Comparison of ENCODE assay signal across 10 cellular contexts in the genomic region with DNA sequence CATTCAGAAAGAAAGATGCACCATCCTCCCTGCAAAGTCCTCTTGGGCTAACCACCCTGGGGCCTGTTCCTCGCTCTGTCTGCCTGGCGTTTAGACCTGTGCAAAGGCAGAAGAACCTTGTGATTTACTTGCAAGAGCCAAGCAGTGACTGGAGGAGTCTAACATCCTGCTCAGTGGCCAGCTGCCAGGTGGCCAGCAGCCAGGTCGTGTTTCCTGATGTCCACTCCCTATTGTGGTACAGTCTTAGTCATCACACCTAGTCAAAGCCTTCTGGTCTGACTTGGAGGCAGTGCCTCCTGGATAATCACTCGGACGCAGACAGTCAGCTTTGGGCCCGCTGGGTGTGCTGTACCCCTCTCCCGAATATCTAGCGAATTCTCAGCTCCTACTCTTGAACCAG.
DNase-seq lines count a peak whose midpoint lies in the region; ATAC-seq, FAIRE-seq and TF ChIP-seq lines count a peak whose summit lies in the region.
"Had no signal": no experiment of that assay in that cellular context is flagged by ENCODE, and none has a peak within 500 bp of the region (broad histone marks: within the 10 kb centered on the region; RNA-seq: fewer than 3 reads in every experiment).

No MANE protein-coding gene starts in this region.

- H3K4me3 ChIP-seq in prostate gland (no peak overlapping the region), OCI-LY7 (ENCODE audit: low read depth, low read length, poor library complexity, severe bottlenecking) (no peak overlapping the region)
- H3K4me3 ChIP-seq: right lobe of liver had no signal

- CTCF ChIA-PET in OCI-LY7 (lab: Charles Lee; ENCODE audit: unreplicated experiment) = no interaction called here

- H2AFZ ChIP-seq in OCI-LY7 (ENCODE audit: low read length) = no peak overlapping the region

- TF ChIP-seq CTCF in prostate gland (IDR thresholded peaks at IDR 0.05) (no peak), OCI-LY7 (conservative IDR thresholded peaks at IDR 0.05; ENCODE audit: low read length) (no peak)

- no peaks in the 10 kb centered on the region for H3K4me1 ChIP-seq in prostate gland (replicated peaks)
- peaks cover 4% of the 10 kb centered on the region for H3K4me1 ChIP-seq in OCI-LY7 (ENCODE audit: insufficient read depth, low read length, poor library complexity, severe bottlenecking)

- H4K20me1 ChIP-seq in OCI-LY7 (ENCODE audit: insufficient read depth, low read length) = no peaks in the 10 kb centered on the region

- no peak for TF ChIP-seq POLR2A in prostate gland (IDR thresholded peaks at IDR 0.05)

- no TSS peak for BruUV-seq in OCI-LY7 (replicated peaks; lab: Mats Ljungman, UMichigan)

- H3K9me2 ChIP-seq in OCI-LY7 (ENCODE audit: insufficient read depth, low read length) = no peaks in the 10 kb centered on the region

- H3K9me3 ChIP-seq in prostate gland = no peaks in the 10 kb centered on the region
- no peaks in the 10 kb centered on the region for H3K9me3 ChIP-seq in OCI-LY7 (ENCODE audit: low read length)
- H3K9me3 ChIP-seq: right lobe of liver had no signal

- POLR2A ChIA-PET in OCI-LY7 (lab: Charles Lee) = interaction anchor here (1.1 kb wide), 1 partner anchor 26 kb away, joined by 3 read pairs; no protein-coding TSS in a partner anchor

- H3K27me3 ChIP-seq in prostate gland (replicated peaks; ENCODE audit: insufficient read depth) = no peaks in the 10 kb centered on the region
- H3K27me3 ChIP-seq: right lobe of liver had no signal

- H3K27ac ChIP-seq in prostate gland (no peak overlapping the region), OCI-LY7 (ENCODE audit: low read depth, low read length, poor library complexity, severe bottlenecking) (no peak overlapping the region)
- H3K27ac ChIP-seq: right lobe of liver had no signal

- peak; percentile 90 for FAIRE-seq in RCC 7860 (lab: Jason Lieb, UNC)

- H3K4me2 ChIP-seq in OCI-LY7 (ENCODE audit: low read length) = no peak overlapping the region

- peak; percentile 74 for DNase-seq in ELR (ENCODE audit: low read depth)
- DNase-seq in RCC 7860 (ENCODE audit: low spot score) = peak; percentile 96
- peak; percentile 19 for DNase-seq in fibroblast of gingiva (ENCODE audit: low read depth)
- peak; percentile 79 for DNase-seq in prostate gland (ENCODE audit: low spot score)
- no peak for DNase-seq in OCI-LY7 (ENCODE audit: low spot score)
- no peak for DNase-seq in iPS-NIHi7 (ENCODE audit: extremely low spot score)
- DNase-seq: MV-4-11 had no signal

- WGBS in prostate gland = 76% methylated on average over 8 of the region's 8 CpGs

- ATAC-seq in GM18907 (IDR thresholded peaks at IDR 0.05; ENCODE audit: unreplicated experiment) (no peak), HG03097 (IDR thresholded peaks at IDR 0.05; ENCODE audit: low FRiP score, unreplicated experiment) (no peak)

- no peaks in the 10 kb centered on the region for H3K79me2 ChIP-seq in OCI-LY7 (ENCODE audit: insufficient read depth, low read depth, low read length)

- H3K36me3 ChIP-seq in prostate gland (no peaks in the 10 kb centered on the region), OCI-LY7 (ENCODE audit: insufficient read depth, low read length) (no peaks in the 10 kb centered on the region)
- H3K36me3 ChIP-seq: right lobe of liver had no signal

- intact Hi-C loops in prostate gland (cut with DNase I) (loop anchor here (10.0 kb wide), 1 partner anchor 93 kb away; no protein-coding TSS in a partner anchor), OCI-LY7 (cut with micrococcal nuclease; ENCODE audit: unreplicated experiment) (loop anchor here (10.0 kb wide), 1 partner anchor 323 kb away; no protein-coding TSS in a partner anchor)

Comparison
In these comparisons a context has a peak if more than half of its experiments do, and no peak if none do; other contexts are left out.
1. DNase-seq: peak in ELR (single experiment), RCC 7860 (single experiment), fibroblast of gingiva (single experiment) and prostate gland (single experiment); none in OCI-LY7 (single experiment) and iPS-NIHi7 (single experiment).